In genomic region chr20:33664085-33664761, GRCh38 we compare ENCODE assay signal across 8 cellular contexts. TPM values are rescaled to one million over a fixed set of nuclear protein-coding genes. Genes with fewer than 3 reads are reported as not detected.
DNase-seq lines count a peak whose midpoint lies in the region; ATAC-seq and TF ChIP-seq lines count a peak whose summit lies in the region.

No MANE protein-coding gene starts in this region.

- peak overlapping the region; percentile 86 for H3K4me3 Mint-ChIP-seq in CD4-positive, alpha-beta T cell

- H3K9me3 ChIP-seq in CD4-positive, alpha-beta T cell (ENCODE audit: control insufficient read depth, low read length), result no peaks in the 10 kb centered on the region
- H3K9me3 ChIP-seq in ectodermal cell (ENCODE audit: control insufficient read depth, low read length) (no peaks in the 10 kb centered on the region), osteoblast (ENCODE audit: low read depth, low read length) (no peaks in the 10 kb centered on the region)

- ATAC-seq in CD4-positive, alpha-beta T cell (ENCODE audit: poor library complexity), result no peak
- ATAC-seq in HG03378 (IDR thresholded peaks at IDR 0.05; ENCODE audit: unreplicated experiment) (no peak), HG02798 (IDR thresholded peaks at IDR 0.05; ENCODE audit: poor library complexity, unreplicated experiment) (no peak)

- H3K4me3 ChIP-seq in ectodermal cell (ENCODE audit: insufficient read depth, low read depth, low read length) (peak overlapping the region; percentile 91), osteoblast (ENCODE audit: insufficient read depth, low read length) (peak overlapping the region; percentile 77)

- no peaks in the 10 kb centered on the region for H3K79me2 ChIP-seq in osteoblast (ENCODE audit: insufficient read depth, low read length)

- no peaks in the 10 kb centered on the region for H3K27me3 ChIP-seq in CD4-positive, alpha-beta T cell (ENCODE audit: control insufficient read depth, insufficient read depth, low read length)
- H3K27me3 ChIP-seq in ectodermal cell (ENCODE audit: control insufficient read depth, insufficient read depth, low read length, poor library complexity, severe bottlenecking), result peaks cover 14% of the 10 kb centered on the region
- no peaks in the 10 kb centered on the region for H3K27me3 ChIP-seq in osteoblast (ENCODE audit: insufficient read depth, low read length)

- peak overlapping the region; percentile 97 for H3K4me2 ChIP-seq in osteoblast (ENCODE audit: insufficient read depth, low read length)

- POLR2A ChIA-PET in CD4-positive, alpha-beta T cell (lab: Charles Lee), result interaction anchor here (0.9 to 3.3 kb wide), 13 partner anchors 8 to 448 kb away, joined by 3 to 28 read pairs (median 6); partner anchors contain the start of genes CBFA2T2, EIF2S2, PXMP4 and RALY

- no peaks in the 10 kb centered on the region for H3K27me3 Mint-ChIP-seq in CD4-positive, alpha-beta T cell

- no peaks in the 10 kb centered on the region for H3K9me3 Mint-ChIP-seq in CD4-positive, alpha-beta T cell

- no peaks in the 10 kb centered on the region for H3K36me3 Mint-ChIP-seq in CD4-positive, alpha-beta T cell (ENCODE audit: low read depth)

- peaks cover 7% of the 10 kb centered on the region for H3K4me1 ChIP-seq in ectodermal cell (ENCODE audit: control insufficient read depth, insufficient read depth, low read length)
- H3K4me1 ChIP-seq in osteoblast (ENCODE audit: insufficient read depth, low read length), result peaks cover 26% of the 10 kb centered on the region

- TF ChIP-seq CTCF in CD4-positive, alpha-beta T cell (IDR thresholded peaks at IDR 0.05), result no peak
- TF ChIP-seq CTCF in osteoblast (IDR thresholded peaks at IDR 0.05; ENCODE audit: extremely low read depth, low read depth, low read length), result no peak

- intact Hi-C loops in CD4-positive, alpha-beta T cell (cut with DNase I, micrococcal nuclease), result loop anchor here (5.0 to 10.0 kb wide), 6 partner anchors 71 to 1709 kb away; partner anchors contain the start of genes CDK5RAP1 (in 1 of the 2), DYNLRB1 (in 1 of the 2), PDRG1 (in 1 of the 2) and SNTA1 (in 1 of the 2)

- peak overlapping the region; percentile 88 for H3K27ac ChIP-seq in CD4-positive, alpha-beta T cell (ENCODE audit: low read depth, low read length)
- no peak overlapping the region for H3K27ac ChIP-seq in ectodermal cell (ENCODE audit: insufficient read depth, low read depth, low read length, poor library complexity, severe bottlenecking)
- H3K27ac ChIP-seq in osteoblast (ENCODE audit: low read depth, low read length), result peak overlapping the region; percentile 77

- no peaks in the 10 kb centered on the region for H4K20me1 ChIP-seq in osteoblast (ENCODE audit: insufficient read depth, low read length)

- 57 to 61% methylated on average over 9 of the region's 9 CpGs for WGBS in ectodermal cell, 2 experiments

- H3K27ac Mint-ChIP-seq in CD4-positive, alpha-beta T cell, result peak overlapping the region; percentile 83

- H3K4me1 Mint-ChIP-seq in CD4-positive, alpha-beta T cell (ENCODE audit: low read depth), result peaks cover 35% of the 10 kb centered on the region

- CTCF ChIA-PET in CD4-positive, alpha-beta T cell (lab: Charles Lee), result interaction anchor here (1.3 to 1.8 kb wide), 2 partner anchors 21 to 68 kb away, joined by 3 to 6 read pairs; no protein-coding TSS in a partner anchor

- DNase-seq in CD4-positive, alpha-beta T cell, result no peak
- DNase-seq in NCI-H2227 treated with DMSO at 0.1 percent for 48 hours (lab: John Stamatoyannopoulos, UW) (peak; percentile 31), osteoblast (ENCODE audit: insufficient read length, low spot score, missing footprints) (peak; percentile 41), COLO668 (lab: John Stamatoyannopoulos, UW; ENCODE audit: unreplicated experiment) (no peak), amniotic stem cell (lab: John Stamatoyannopoulos, UW) (no peak)

- H2AFZ ChIP-seq in osteoblast (ENCODE audit: low read length), result peak overlapping the region; percentile 88

- H3K36me3 ChIP-seq in ectodermal cell (ENCODE audit: control insufficient read depth, insufficient read depth, low read length) (no peaks in the 10 kb centered on the region), osteoblast (ENCODE audit: insufficient read depth, low read length) (peaks cover 8% of the 10 kb centered on the region)

RNA-seq across cellular contexts. Expression of gene C20orf144, which starts 2.1 kb away (rescaled TPM):
- total RNA-seq in CD4-positive, alpha-beta T cell, result under 1 TPM; 0.17 to 0.19 TPM
- polyA plus RNA-seq in ectodermal cell (2013, experiment 1 of 4), result 0.17 TPM
- 0.27 TPM for polyA plus RNA-seq in ectodermal cell (2013, experiment 2 of 4)
- polyA plus RNA-seq in ectodermal cell (2013, experiment 3 of 4), result not detected
- not detected for polyA plus RNA-seq in ectodermal cell (2013, experiment 4 of 4)
- under 0.01 TPM in 2 replicates for total RNA-seq in osteoblast

RNA-seq across cellular contexts. Expression of gene ACTL10, which starts 2.5 kb away (rescaled TPM):
- total RNA-seq in CD4-positive, alpha-beta T cell, result under 1 TPM; 0.28 to 0.55 TPM
- polyA plus RNA-seq in ectodermal cell (2013, experiment 1 of 4), result not detected
- polyA plus RNA-seq in ectodermal cell (2013, experiment 2 of 4), result 0.12 TPM
- polyA plus RNA-seq in ectodermal cell (2013, experiment 3 of 4), result not detected
- polyA plus RNA-seq in ectodermal cell (2013, experiment 4 of 4), result 0.16 TPM
- total RNA-seq in osteoblast, result 1.8 and 2.2 TPM in 2 replicates

RNA-seq across cellular contexts. Expression of gene NECAB3, which starts 10.0 kb away (rescaled TPM):
- 1 to 10 TPM; 8.7 to 9.2 TPM for total RNA-seq in CD4-positive, alpha-beta T cell
- polyA plus RNA-seq in ectodermal cell (2013, experiment 1 of 4), result 22.8 TPM
- polyA plus RNA-seq in ectodermal cell (2013, experiment 2 of 4), result 18.8 TPM
- polyA plus RNA-seq in ectodermal cell (2013, experiment 3 of 4), result 18.7 TPM
- polyA plus RNA-seq in ectodermal cell (2013, experiment 4 of 4), result 23.3 TPM
- 14.7 and 27.1 TPM in 2 replicates for total RNA-seq in osteoblast

RNA-seq across cellular contexts. Expression of gene E2F1, which starts 22.0 kb away (rescaled TPM):
- 1 to 10 TPM; 1.2 to 1.6 TPM for total RNA-seq in CD4-positive, alpha-beta T cell
- polyA plus RNA-seq in ectodermal cell (2013, experiment 1 of 4), result 32.8 TPM
- polyA plus RNA-seq in ectodermal cell (2013, experiment 2 of 4), result 37.6 TPM
- polyA plus RNA-seq in ectodermal cell (2013, experiment 3 of 4), result 26.5 TPM
- 27.6 TPM for polyA plus RNA-seq in ectodermal cell (2013, experiment 4 of 4)
- total RNA-seq in osteoblast, result 1.4 and 2.4 TPM in 2 replicates

RNA-seq across cellular contexts. Expression of gene PXMP4, which starts 55.9 kb away (rescaled TPM):
- total RNA-seq in CD4-positive, alpha-beta T cell, result 1 to 10 TPM; 3.6 to 4.1 TPM
- polyA plus RNA-seq in ectodermal cell (2013, experiment 1 of 4), result 4.5 TPM
- 5.2 TPM for polyA plus RNA-seq in ectodermal cell (2013, experiment 2 of 4)
- 4.4 TPM for polyA plus RNA-seq in ectodermal cell (2013, experiment 3 of 4)
- 2.9 TPM for polyA plus RNA-seq in ectodermal cell (2013, experiment 4 of 4)
- total RNA-seq in osteoblast, result 5.1 and 6.5 TPM in 2 replicates

Comparison
In these comparisons a context has a peak if more than half of its experiments do, and no peak if none do; other contexts are left out.
1. DNase-seq: peak in NCI-H2227 treated with DMSO at 0.1 percent for 48 hours (single experiment) and osteoblast (single experiment); none in CD4-positive, alpha-beta T cell (0 of 10), COLO668 (single experiment) and amniotic stem cell (single experiment).